In the genomic region with DNA sequence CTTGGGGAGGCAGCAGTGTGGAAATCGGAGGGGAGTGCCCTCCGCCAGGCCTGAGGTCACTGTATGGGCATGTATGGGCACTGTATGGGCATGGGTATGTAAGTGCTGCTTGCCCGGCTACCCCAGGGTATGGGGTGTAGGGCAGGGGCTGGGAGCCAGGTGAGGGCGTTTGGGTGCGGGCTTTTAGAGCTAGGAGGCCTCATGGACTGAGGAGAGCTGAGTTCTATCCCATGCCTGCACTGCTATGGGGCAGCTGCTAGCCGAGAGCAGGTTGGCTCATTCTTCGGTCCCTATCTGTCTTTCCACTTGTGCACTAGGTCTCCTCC, we compare ENCODE assay signal across 2 cellular contexts.
TF ChIP-seq lines count a peak whose summit lies in the region.

No MANE protein-coding gene starts in this region.

TF ChIP-seq in GM23338, 12 proteins besides CTCF, POLR2A, EP300 and RAD21 (continues in another document):
- TF ChIP-seq REST (IDR thresholded peaks at IDR 0.05; ENCODE audit: unreplicated experiment) = no peak
- TF ChIP-seq POLR2AphosphoS5 (IDR thresholded peaks at IDR 0.05; ENCODE audit: low read depth) = no peak
- no peak for TF ChIP-seq ZNF331 (CRISPR knock-in tag; IDR thresholded peaks at IDR 0.05; ENCODE audit: low read depth)
- TF ChIP-seq NANOG (IDR thresholded peaks at IDR 0.05; ENCODE audit: borderline replicate concordance) = no peak
- no peak for TF ChIP-seq JUNB (IDR thresholded peaks at IDR 0.05; ENCODE audit: unreplicated experiment)
- no peak for TF ChIP-seq CREB1 (CRISPR knock-in tag; IDR thresholded peaks at IDR 0.05; ENCODE audit: low read depth)
- no peak for TF ChIP-seq EZH2 (IDR thresholded peaks at IDR 0.05; ENCODE audit: low read depth, unreplicated experiment)
- no peak for TF ChIP-seq ZNF114 (CRISPR knock-in tag; IDR thresholded peaks at IDR 0.05)
- no peak for TF ChIP-seq EZH2phosphoT487 (IDR thresholded peaks at IDR 0.05; ENCODE audit: unreplicated experiment)
- TF ChIP-seq, protein P1, sequence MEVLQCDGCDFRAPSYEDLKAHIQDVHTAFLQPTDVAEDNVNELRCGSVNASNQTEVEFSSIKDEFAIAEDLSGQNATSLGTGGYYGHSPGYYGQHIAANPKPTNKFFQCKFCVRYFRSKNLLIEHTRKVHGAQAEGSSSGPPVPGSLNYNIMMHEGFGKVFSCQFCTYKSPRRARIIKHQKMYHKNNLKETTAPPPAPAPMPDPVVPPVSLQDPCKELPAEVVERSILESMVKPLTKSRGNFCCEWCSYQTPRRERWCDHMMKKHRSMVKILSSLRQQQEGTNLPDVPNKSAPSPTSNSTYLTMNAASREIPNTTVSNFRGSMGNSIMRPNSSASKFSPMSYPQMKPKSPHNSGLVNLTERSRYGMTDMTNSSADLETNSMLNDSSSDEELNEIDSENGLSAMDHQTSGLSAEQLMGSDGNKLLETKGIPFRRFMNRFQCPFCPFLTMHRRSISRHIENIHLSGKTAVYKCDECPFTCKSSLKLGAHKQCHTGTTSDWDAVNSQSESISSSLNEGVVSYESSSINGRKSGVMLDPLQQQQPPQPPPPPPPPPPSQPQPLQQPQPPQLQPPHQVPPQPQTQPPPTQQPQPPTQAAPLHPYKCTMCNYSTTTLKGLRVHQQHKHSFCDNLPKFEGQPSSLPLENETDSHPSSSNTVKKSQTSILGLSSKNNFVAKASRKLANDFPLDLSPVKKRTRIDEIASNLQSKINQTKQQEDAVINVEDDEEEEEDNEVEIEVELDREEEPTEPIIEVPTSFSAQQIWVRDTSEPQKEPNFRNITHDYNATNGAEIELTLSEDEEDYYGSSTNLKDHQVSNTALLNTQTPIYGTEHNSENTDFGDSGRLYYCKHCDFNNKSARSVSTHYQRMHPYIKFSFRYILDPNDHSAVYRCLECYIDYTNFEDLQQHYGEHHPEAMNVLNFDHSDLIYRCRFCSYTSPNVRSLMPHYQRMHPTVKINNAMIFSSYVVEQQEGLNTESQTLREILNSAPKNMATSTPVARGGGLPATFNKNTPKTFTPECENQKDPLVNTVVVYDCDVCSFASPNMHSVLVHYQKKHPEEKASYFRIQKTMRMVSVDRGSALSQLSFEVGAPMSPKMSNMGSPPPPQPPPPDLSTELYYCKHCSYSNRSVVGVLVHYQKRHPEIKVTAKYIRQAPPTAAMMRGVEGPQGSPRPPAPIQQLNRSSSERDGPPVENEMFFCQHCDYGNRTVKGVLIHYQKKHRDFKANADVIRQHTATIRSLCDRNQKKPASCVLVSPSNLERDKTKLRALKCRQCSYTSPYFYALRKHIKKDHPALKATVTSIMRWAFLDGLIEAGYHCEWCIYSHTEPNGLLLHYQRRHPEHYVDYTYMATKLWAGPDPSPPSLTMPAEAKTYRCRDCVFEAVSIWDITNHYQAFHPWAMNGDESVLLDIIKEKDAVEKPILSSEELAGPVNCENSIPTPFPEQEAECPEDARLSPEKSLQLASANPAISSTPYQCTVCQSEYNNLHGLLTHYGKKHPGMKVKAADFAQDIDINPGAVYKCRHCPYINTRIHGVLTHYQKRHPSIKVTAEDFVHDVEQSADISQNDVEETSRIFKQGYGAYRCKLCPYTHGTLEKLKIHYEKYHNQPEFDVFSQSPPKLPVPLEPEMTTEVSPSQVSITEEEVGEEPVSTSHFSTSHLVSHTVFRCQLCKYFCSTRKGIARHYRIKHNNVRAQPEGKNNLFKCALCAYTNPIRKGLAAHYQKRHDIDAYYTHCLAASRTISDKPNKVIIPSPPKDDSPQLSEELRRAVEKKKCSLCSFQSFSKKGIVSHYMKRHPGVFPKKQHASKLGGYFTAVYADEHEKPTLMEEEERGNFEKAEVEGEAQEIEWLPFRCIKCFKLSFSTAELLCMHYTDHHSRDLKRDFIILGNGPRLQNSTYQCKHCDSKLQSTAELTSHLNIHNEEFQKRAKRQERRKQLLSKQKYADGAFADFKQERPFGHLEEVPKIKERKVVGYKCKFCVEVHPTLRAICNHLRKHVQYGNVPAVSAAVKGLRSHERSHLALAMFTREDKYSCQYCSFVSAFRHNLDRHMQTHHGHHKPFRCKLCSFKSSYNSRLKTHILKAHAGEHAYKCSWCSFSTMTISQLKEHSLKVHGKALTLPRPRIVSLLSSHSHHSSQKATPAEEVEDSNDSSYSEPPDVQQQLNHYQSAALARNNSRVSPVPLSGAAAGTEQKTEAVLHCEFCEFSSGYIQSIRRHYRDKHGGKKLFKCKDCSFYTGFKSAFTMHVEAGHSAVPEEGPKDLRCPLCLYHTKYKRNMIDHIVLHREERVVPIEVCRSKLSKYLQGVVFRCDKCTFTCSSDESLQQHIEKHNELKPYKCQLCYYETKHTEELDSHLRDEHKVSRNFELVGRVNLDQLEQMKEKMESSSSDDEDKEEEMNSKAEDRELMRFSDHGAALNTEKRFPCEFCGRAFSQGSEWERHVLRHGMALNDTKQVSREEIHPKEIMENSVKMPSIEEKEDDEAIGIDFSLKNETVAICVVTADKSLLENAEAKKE (CRISPR knock-in tag; IDR thresholded peaks at IDR 0.05) = no peak
- no peak for TF ChIP-seq STAT1 (IDR thresholded peaks at IDR 0.05; ENCODE audit: unreplicated experiment)

TF ChIP-seq in IMR-90, 13 proteins besides CTCF, POLR2A, EP300 and RAD21:
- TF ChIP-seq BHLHE40 (IDR thresholded peaks at IDR 0.05; ENCODE audit: low read depth, low read length) (no peak), RFX5 (IDR thresholded peaks at IDR 0.05; ENCODE audit: low read depth, low read length) (no peak), MAFK (IDR thresholded peaks at IDR 0.05; ENCODE audit: low read depth, low read length) (no peak), CEBPB (IDR thresholded peaks at IDR 0.05; ENCODE audit: low read depth, low read length) (no peak)
- TF ChIP-seq, protein P2, sequence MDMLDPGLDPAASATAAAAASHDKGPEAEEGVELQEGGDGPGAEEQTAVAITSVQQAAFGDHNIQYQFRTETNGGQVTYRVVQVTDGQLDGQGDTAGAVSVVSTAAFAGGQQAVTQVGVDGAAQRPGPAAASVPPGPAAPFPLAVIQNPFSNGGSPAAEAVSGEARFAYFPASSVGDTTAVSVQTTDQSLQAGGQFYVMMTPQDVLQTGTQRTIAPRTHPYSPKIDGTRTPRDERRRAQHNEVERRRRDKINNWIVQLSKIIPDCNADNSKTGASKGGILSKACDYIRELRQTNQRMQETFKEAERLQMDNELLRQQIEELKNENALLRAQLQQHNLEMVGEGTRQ (IDR thresholded peaks at IDR 0.05; ENCODE audit: low read depth, low read length) = no peak
